Comparison of ENCODE assay signal across 10 cellular contexts in the genomic region with DNA sequence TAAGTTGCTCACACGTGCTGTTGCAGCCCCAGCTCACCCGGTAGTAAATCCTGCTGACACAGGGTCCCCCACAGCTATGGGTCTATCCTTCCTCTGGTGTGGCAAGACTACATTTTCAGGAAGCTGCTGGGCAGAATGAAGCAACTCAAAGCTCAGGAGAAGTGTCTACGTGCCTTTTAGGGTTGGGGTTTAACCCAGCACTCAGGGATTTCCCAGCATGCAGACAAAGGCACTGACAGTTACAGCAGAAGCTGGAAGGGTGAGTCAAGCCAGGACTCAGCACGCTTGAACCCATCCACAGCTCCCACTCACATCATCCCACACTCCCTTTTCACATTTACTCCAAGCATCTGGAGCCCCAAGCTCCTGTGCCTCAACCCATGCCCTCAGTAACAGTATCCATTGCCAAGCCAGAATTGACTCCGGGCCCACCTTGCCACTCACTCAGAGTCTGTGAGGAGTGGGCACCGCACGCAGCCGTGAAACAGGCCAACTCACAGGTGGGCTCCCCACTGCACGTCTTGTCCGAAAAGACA. TPM values are rescaled to one million over a fixed set of nuclear protein-coding genes. Genes with fewer than 3 reads are reported as not detected.
DNase-seq lines count a peak whose midpoint lies in the region; ATAC-seq, FAIRE-seq and TF ChIP-seq lines count a peak whose summit lies in the region.
"Had no signal": no experiment of that assay in that cellular context is flagged by ENCODE, and none has a peak within 500 bp of the region (broad histone marks: within the 10 kb centered on the region; RNA-seq: fewer than 3 reads in every experiment).

No MANE protein-coding gene starts in this region.

- H3K27ac Mint-ChIP-seq in activated T-cell treated with anti-CD3 and anti-CD28 coated beads, Interleukin-2, amount 50 U/mL, for 24 hours, result peak overlapping the region; percentile 89

- no peaks in the 10 kb centered on the region for H4K20me1 ChIP-seq in keratinocyte (ENCODE audit: control insufficient read depth, extremely low read depth, insufficient read depth, low read length)

- TF ChIP-seq CTCF in keratinocyte (optimal IDR thresholded peaks at IDR 0.05 in 1 of 3, IDR thresholded peaks at IDR 0.05 in 1 of 3, conservative IDR thresholded peaks at IDR 0.05 in 1 of 3; ENCODE audit: extremely low read depth in 1 of 3, insufficient read depth in 2 of 3, low read length in 3 of 3) (no peak), testis (IDR thresholded peaks at IDR 0.05) (no peak)

- H3K27me3 ChIP-seq in keratinocyte (ENCODE audit: control insufficient read depth, extremely low read depth, insufficient read depth, low read length) (no peaks in the 10 kb centered on the region), testis (no peaks in the 10 kb centered on the region), small intestine (ENCODE audit: control insufficient read depth in 2 of 2, insufficient read depth in 2 of 2, low read length in 2 of 2) (no peaks in the 10 kb centered on the region)

- TF ChIP-seq POLR2A in testis (IDR thresholded peaks at IDR 0.05), result no peak

- no peaks in the 10 kb centered on the region for H3K9me1 ChIP-seq in keratinocyte (ENCODE audit: control insufficient read depth, extremely low read depth, insufficient read depth, low read length)

- no peak overlapping the region for H3K27ac ChIP-seq in keratinocyte (ENCODE audit: control insufficient read depth, insufficient read depth, low read length)
- H3K27ac ChIP-seq in testis, result no peak overlapping the region
- H3K27ac ChIP-seq in small intestine (ENCODE audit: low read depth in 1 of 2, low read length in 1 of 2), result no peak overlapping the region
- H3K27ac ChIP-seq: epithelial cell of prostate had no signal

- FAIRE-seq in keratinocyte (lab: Jason Lieb, UNC) (no peak), small intestine (lab: Jason Lieb, UNC) (no peak)

- H3K4me3 Mint-ChIP-seq in activated T-cell treated with anti-CD3 and anti-CD28 coated beads, Interleukin-2, amount 50 U/mL, for 24 hours, result peak overlapping the region; percentile 38

- no peaks in the 10 kb centered on the region for H3K9me3 ChIP-seq in keratinocyte (ENCODE audit: control insufficient read depth, low read depth, low read length)
- no peaks in the 10 kb centered on the region for H3K9me3 ChIP-seq in testis
- H3K9me3 ChIP-seq in small intestine (ENCODE audit: control insufficient read depth, low read depth), result no peaks in the 10 kb centered on the region

- H3K36me3 Mint-ChIP-seq in activated T-cell treated with anti-CD3 and anti-CD28 coated beads, Interleukin-2, amount 50 U/mL, for 24 hours (ENCODE audit: low read depth), result no peaks in the 10 kb centered on the region

- no peaks in the 10 kb centered on the region for H3K27me3 Mint-ChIP-seq in activated T-cell treated with anti-CD3 and anti-CD28 coated beads, Interleukin-2, amount 50 U/mL, for 24 hours

- peaks cover 55% of the 10 kb centered on the region for H3K4me1 Mint-ChIP-seq in activated T-cell treated with anti-CD3 and anti-CD28 coated beads, Interleukin-2, amount 50 U/mL, for 24 hours (ENCODE audit: low read depth)

- ATAC-seq in HG03439 (IDR thresholded peaks at IDR 0.05; ENCODE audit: unreplicated experiment), result no peak

- peak; percentile 43 for DNase-seq in activated T-cell treated with anti-CD3 and anti-CD28 coated beads, Interleukin-2, amount 50 U/mL, for 24 hours
- DNase-seq in activated T-cell treated with anti-CD3 and anti-CD28 coated beads for 4 hours (no peak), keratinocyte (ENCODE audit: low read depth, low spot score) (no peak), testis (peak; percentile 26), small intestine (no peak), NCI-H2227 (lab: John Stamatoyannopoulos, UW; ENCODE audit: unreplicated experiment) (no peak)
- DNase-seq in activated T-cell treated with anti-CD3 and anti-CD28 coated beads, Interleukin-2, amount 50 U/mL, for 48 hours, result peak; percentile 52 to 60
- DNase-seq: T-helper 9 cell had no signal

- intact Hi-C loops in testis (cut with DNase I; ENCODE audit: low total_unique reads), result no loop called here

- WGBS in testis, 2 donors, result 86% methylated on average over 10 of the region's 10 CpGs
- WGBS in small intestine, 3 donors, result 83 to 88% (median 87%) methylated on average over 10 of the region's 10 CpGs

- H3K36me3 ChIP-seq in keratinocyte (ENCODE audit: control insufficient read depth in 2 of 2, extremely low read depth in 1 of 2, insufficient read depth in 2 of 2, low read length in 2 of 2) (no peaks in the 10 kb centered on the region), testis (ENCODE audit: low read depth, missing control alignments) (no peaks in the 10 kb centered on the region), small intestine (ENCODE audit: control insufficient read depth in 2 of 2, insufficient read depth in 2 of 2, low read length in 2 of 2) (no peaks in the 10 kb centered on the region)

- no peak overlapping the region for H3K4me2 ChIP-seq in keratinocyte (ENCODE audit: control insufficient read depth, extremely low read depth, insufficient read depth, low read depth, low read length)

- H3K79me2 ChIP-seq in keratinocyte (ENCODE audit: control insufficient read depth, insufficient read depth, low read length), result no peaks in the 10 kb centered on the region

- no peaks in the 10 kb centered on the region for H3K9me3 Mint-ChIP-seq in activated T-cell treated with anti-CD3 and anti-CD28 coated beads, Interleukin-2, amount 50 U/mL, for 24 hours

- peak overlapping the region; percentile 33 for H2AFZ ChIP-seq in keratinocyte (ENCODE audit: control insufficient read depth, low read length)

- peaks cover 11% of the 10 kb centered on the region for H3K4me1 ChIP-seq in keratinocyte (ENCODE audit: control insufficient read depth, extremely low read depth, insufficient read depth, low read length)
- H3K4me1 ChIP-seq in testis, result peaks cover 23% of the 10 kb centered on the region
- H3K4me1 ChIP-seq in small intestine (ENCODE audit: control insufficient read depth in 2 of 2, insufficient read depth in 1 of 2, low read depth in 1 of 2, low read length in 1 of 2), result peaks cover 0 to 13% of the 10 kb centered on the region in 2 donors

- H3K4me3 ChIP-seq in keratinocyte (ENCODE audit: control insufficient read depth in 2 of 3, extremely low read depth in 1 of 3, insufficient read depth in 2 of 3, low read depth in 1 of 3, low read length in 3 of 3) (no peak overlapping the region), testis (no peak overlapping the region), small intestine (ENCODE audit: low read depth in 1 of 2, low read length in 2 of 2) (no peak overlapping the region)

- H3K9ac ChIP-seq in keratinocyte (ENCODE audit: control insufficient read depth, extremely low read depth, insufficient read depth, low read length), result no peak overlapping the region

- dilution Hi-C loops in keratinocyte (cut with MboI; ENCODE audit: extremely low pct_ligation_motif_present, low sequenced_read_pairs), result no loop called here

RNA-seq across cellular contexts. Expression of gene ZFP36L1, which starts 59.7 kb away (rescaled TPM):
- polyA plus RNA-seq in keratinocyte (66.9 to 142 TPM (median 85.2 TPM) in 3 replicates), testis (ENCODE audit: insufficient read depth, low read depth, low replicate concordance) (120 TPM), small intestine (10 to 100 TPM; 27.6 to 70.7 (median 33.1) TPM)
- 58.4 TPM for polyA plus RNA-seq in keratinocyte (2011; ENCODE audit: low read depth)
- polyA plus RNA-seq in keratinocyte (2011; cell fraction: cytosol; rRNA removed), result 118 and 212 TPM in 2 replicates
- polyA plus RNA-seq in keratinocyte (2011; cell fraction: nucleus; rRNA removed), result 311 and 342 TPM in 2 replicates
- polyA plus RNA-seq in keratinocyte (2012; ENCODE audit: low replicate concordance), result 176 and 280 TPM in 2 replicates
- polyA minus RNA-seq in keratinocyte, result 45.4 to 273 TPM (median 50.6 TPM) in 3 replicates
- polyA minus RNA-seq in keratinocyte (2011; cell fraction: cytosol; rRNA and poly(A)+ RNA removed), result 802 TPM
- 213 and 226 TPM in 2 replicates for polyA minus RNA-seq in keratinocyte (2011; cell fraction: nucleus; rRNA and poly(A)+ RNA removed)
- total RNA-seq in testis, result 100 to 1,000 TPM; 176 to 301 TPM

Comparison
In these comparisons a context has a peak if more than half of its experiments do, and no peak if none do; other contexts are left out.
1. DNase-seq: peak in activated T-cell treated with anti-CD3 and anti-CD28 coated beads, Interleukin-2, amount 50 U/mL, for 24 hours (single experiment), activated T-cell treated with anti-CD3 and anti-CD28 coated beads, Interleukin-2, amount 50 U/mL, for 48 hours (2 of 2) and testis (single experiment); none in activated T-cell treated with anti-CD3 and anti-CD28 coated beads for 4 hours (single experiment), keratinocyte (single experiment), small intestine (single experiment) and NCI-H2227 (single experiment).